ENCODE assay signal across 20 cellular contexts in genomic region chr6:150883521-150883920, GRCh38. TPM values are rescaled to one million over a fixed set of nuclear protein-coding genes. Genes with fewer than 3 reads are reported as not detected.
DNase-seq lines count a peak whose midpoint lies in the region; ATAC-seq and TF ChIP-seq lines count a peak whose summit lies in the region.
"Had no signal": no experiment of that assay in that cellular context is flagged by ENCODE, and none has a peak within 500 bp of the region (broad histone marks: within the 10 kb centered on the region; RNA-seq: fewer than 3 reads in every experiment).

No MANE protein-coding gene starts in this region.

- no peaks in the 10 kb centered on the region for H3K9me2 ChIP-seq in GM23248 (ENCODE audit: insufficient read depth)

- H3K36me3 ChIP-seq in GM23248 (ENCODE audit: low read depth) (peaks cover 80% of the 10 kb centered on the region), adrenal gland (replicated peaks in 1 of 2) (peaks cover 0 to 10% of the 10 kb centered on the region in 2 donors), lower lobe of right lung (peaks cover 8% of the 10 kb centered on the region), thoracic aorta (no peaks in the 10 kb centered on the region), spleen (peaks cover 0 to 49% (median 2%) of the 10 kb centered on the region in 6 donors)
- H3K36me3 ChIP-seq: uterus had no signal

- H3K4me1 ChIP-seq in GM23248 (ENCODE audit: insufficient read depth) (peaks cover 34% of the 10 kb centered on the region), adrenal gland (replicated peaks in 1 of 2) (peaks cover 6 to 21% of the 10 kb centered on the region in 2 donors), lower lobe of right lung (peaks cover 17% of the 10 kb centered on the region), thoracic aorta (ENCODE audit: control insufficient read depth in 1 of 2, low read depth in 2 of 2) (peaks cover 36 to 58% of the 10 kb centered on the region in 2 donors), spleen (peaks cover 0 to 26% (median 3%) of the 10 kb centered on the region in 6 donors)

- intact Hi-C loops in adrenal gland (cut with DNase I) (no loop called here), lower lobe of right lung (cut with DNase I) (no loop called here), spleen (cut with DNase I; ENCODE audit: low total_unique reads) (no loop called here)

- peak; percentile 49 for DNase-seq in GM23248
- no peak for DNase-seq in adrenal gland
- DNase-seq in lower lobe of right lung = no peak
- DNase-seq in thoracic aorta (ENCODE audit: low spot score) = no peak
- no peak for DNase-seq in OCI-M1 (lab: John Stamatoyannopoulos, UW)
- DNase-seq in spleen = no peak
- DNase-seq in DMS79 (lab: John Stamatoyannopoulos, UW) = no peak
- DNase-seq: activated CD8-positive, alpha-beta T cell treated with anti-CD3 and anti-CD28 coated beads, Interleukin-2, amount 10 ng/mL, durations not matched to agents 7 days and 5 days; activated gamma-delta T cell; C1 segment of cervical spinal cord; Calu3; HCEC 1CT; Karpas-422; midbrain; naive thymus-derived CD8-positive, alpha-beta T cell; NCI-H524; T-helper 17 cell; uterus had no signal

- ATAC-seq in lower lobe of right lung (no peak), thoracic aorta (ENCODE audit: insufficient number of reproducible peaks, low FRiP score, low read depth) (peak; percentile 32), HG02763 (IDR thresholded peaks at IDR 0.05; ENCODE audit: unreplicated experiment) (no peak)
- ATAC-seq: activated CD8-positive, alpha-beta T cell treated with anti-CD3 and anti-CD28 coated beads, Interleukin-2, amount 10 ng/mL, durations not matched to agents 7 days and 5 days; naive thymus-derived CD8-positive, alpha-beta T cell; T-helper 17 cell had no signal

- H3K27ac ChIP-seq in GM23248 = peak overlapping the region; percentile 93
- H3K27ac ChIP-seq in adrenal gland = peak overlapping the region in 4 of 5 donors; percentile 56 to 82 (median 72)
- H3K27ac ChIP-seq in lower lobe of right lung = peak overlapping the region; percentile 53
- H3K27ac ChIP-seq in thoracic aorta = peak overlapping the region; percentile 75 to 85
- H3K27ac ChIP-seq in spleen = peak overlapping the region in 2 of 8 donors; percentile 66 to 73
- H3K27ac ChIP-seq: SK-N-MC had no signal

- peaks cover 78% of the 10 kb centered on the region for H3K79me2 ChIP-seq in GM23248 (ENCODE audit: insufficient read depth)

- in situ Hi-C loops in GM23248 (cut with MboI) = no loop called here

- no peaks in the 10 kb centered on the region for H3K9me3 ChIP-seq in GM23248 (ENCODE audit: low read depth)
- no peaks in the 10 kb centered on the region for H3K9me3 ChIP-seq in adrenal gland (replicated peaks in 1 of 3)
- no peaks in the 10 kb centered on the region for H3K9me3 ChIP-seq in lower lobe of right lung
- H3K9me3 ChIP-seq in thoracic aorta = no peaks in the 10 kb centered on the region
- no peaks in the 10 kb centered on the region for H3K9me3 ChIP-seq in spleen
- H3K9me3 ChIP-seq: uterus had no signal

- H4K20me1 ChIP-seq in GM23248 (ENCODE audit: insufficient read depth) = no peaks in the 10 kb centered on the region

- no peaks in the 10 kb centered on the region for H3K27me3 ChIP-seq in GM23248 (replicated peaks; ENCODE audit: insufficient read depth)
- no peaks in the 10 kb centered on the region for H3K27me3 ChIP-seq in adrenal gland
- H3K27me3 ChIP-seq in lower lobe of right lung (ENCODE audit: low read depth) = no peaks in the 10 kb centered on the region
- no peaks in the 10 kb centered on the region for H3K27me3 ChIP-seq in thoracic aorta (replicated peaks; ENCODE audit: insufficient read depth)
- no peaks in the 10 kb centered on the region for H3K27me3 ChIP-seq in spleen (replicated peaks in 1 of 7)
- H3K27me3 ChIP-seq: uterus had no signal

- H3K4me3 ChIP-seq in GM23248 = no peak overlapping the region
- no peak overlapping the region for H3K4me3 ChIP-seq in adrenal gland
- H3K4me3 ChIP-seq in lower lobe of right lung = no peak overlapping the region
- no peak overlapping the region for H3K4me3 ChIP-seq in thoracic aorta
- H3K4me3 ChIP-seq in spleen = no peak overlapping the region
- H3K4me3 ChIP-seq: SK-N-MC, uterus had no signal

- no peak for TF ChIP-seq POLR2A in adrenal gland (IDR thresholded peaks at IDR 0.05)
- TF ChIP-seq POLR2A in spleen (IDR thresholded peaks at IDR 0.05) = no peak

- WGBS in GM23248 (ENCODE audit: low coverage in 1 of 2, low lambda C conversion rate in 2 of 2, missing lambda C conversion rate in 2 of 2), 2 experiments = 47 to 56% methylated on average over 3 of the region's 3 CpGs
- WGBS in adrenal gland, 4 donors = 80 to 100% (median 94%) methylated on average over 3 of the region's 3 CpGs
- 94 to 100% (median 97%) methylated on average over 3 of the region's 3 CpGs for WGBS in spleen, 5 donors

- peak overlapping the region; percentile 69 for H3K4me2 ChIP-seq in GM23248 (ENCODE audit: unreplicated experiment)

- TF ChIP-seq CTCF in adrenal gland (IDR thresholded peaks at IDR 0.05) = no peak
- TF ChIP-seq CTCF in lower lobe of right lung (IDR thresholded peaks at IDR 0.05) = no peak
- no peak for TF ChIP-seq CTCF in thoracic aorta (IDR thresholded peaks at IDR 0.05)
- TF ChIP-seq CTCF in spleen (IDR thresholded peaks at IDR 0.05 in 8 of 11, conservative IDR thresholded peaks at IDR 0.05 in 3 of 11) = no peak

- peaks cover 50% of the 10 kb centered on the region for H3F3A ChIP-seq in GM23248 (ENCODE audit: insufficient read depth)

- H2AFZ ChIP-seq in GM23248 = no peak overlapping the region

- peak overlapping the region; percentile 72 for H3K9ac ChIP-seq in GM23248

RNA-seq across cellular contexts. Expression of gene MTHFD1L, which starts 18.0 kb away (rescaled TPM):
- 57.6 and 68.7 TPM in 2 replicates for total RNA-seq in GM23248 (2014; rRNA removed; shearing (Covaris generic))
- 96.8 and 99.6 TPM in 2 replicates for polyA plus RNA-seq in GM23248 (2016; fragmentation: Nextera tagmentation; extraction: Ambion mirVana)
- 10 to 100 TPM; 12.5 to 28.8 (median 20.5) TPM for total RNA-seq in adrenal gland
- 10 to 100 TPM in 1 of 3 donors, 1 to 10 TPM in 2; 8.5 to 16.8 (median 9.8) TPM for polyA plus RNA-seq in adrenal gland
- 22.1 TPM for total RNA-seq in lower lobe of right lung
- total RNA-seq in thoracic aorta = 10 to 100 TPM; 52.8 to 77.3 TPM
- 10 to 100 TPM in 6 of 7 donors, 1 to 10 TPM in 1; 8.3 to 32.1 (median 16.4) TPM for total RNA-seq in spleen
- polyA plus RNA-seq in spleen = 1 to 10 TPM; 6.7 to 9.7 (median 7.6) TPM
